ENCODE assay signal across 8 cellular contexts in the genomic region with DNA sequence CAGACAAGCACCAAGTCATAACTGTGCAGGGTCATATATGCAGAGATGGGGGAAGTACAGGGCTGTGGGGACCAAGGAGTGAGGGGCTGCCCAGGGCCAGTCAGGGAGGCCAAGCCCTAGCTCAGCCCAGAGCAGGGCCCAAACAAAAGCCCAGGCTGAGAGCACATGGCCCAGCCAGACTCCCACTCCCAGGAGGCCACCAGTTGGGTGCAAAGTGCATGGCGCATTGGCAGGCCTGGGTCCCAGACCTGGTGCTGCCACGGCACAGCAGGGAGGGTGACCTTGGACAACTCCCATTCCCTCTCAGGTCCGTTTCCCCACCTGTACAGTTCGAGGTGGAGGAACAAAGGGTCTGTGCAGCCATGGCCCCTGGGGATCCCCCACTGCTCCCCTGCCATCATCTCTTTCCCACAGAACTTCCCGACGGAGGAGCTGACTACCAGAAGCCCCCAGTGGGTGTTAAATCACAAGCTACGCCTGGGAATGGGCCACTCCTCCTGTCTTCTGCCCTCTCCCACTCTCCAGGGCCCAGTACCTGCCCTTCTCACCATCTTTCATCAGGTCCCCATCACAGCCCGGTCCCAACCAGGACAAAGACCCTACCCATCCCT. TPM values are rescaled to one million over a fixed set of nuclear protein-coding genes. Genes with fewer than 3 reads are reported as not detected.
A peak's percentile ranks its signal among the peaks of the same experiment; 100 is the strongest.
DNase-seq lines count a peak whose midpoint lies in the region; ATAC-seq, FAIRE-seq and TF ChIP-seq lines count a peak whose summit lies in the region.

No MANE protein-coding gene starts in this region.

- no peaks in the 10 kb centered on the region for H3K9me3 ChIP-seq in Caco-2
- no peaks in the 10 kb centered on the region for H3K9me3 ChIP-seq in iPS DF 6.9 (ENCODE audit: control insufficient read depth, insufficient read depth, low read length)
- no peaks in the 10 kb centered on the region for H3K9me3 ChIP-seq in small intestine (ENCODE audit: control insufficient read depth, low read depth)

- POLR2A ChIA-PET in Caco-2 (lab: Charles Lee) = interaction anchor here (0.6 to 1.6 kb wide), 2 partner anchors 27 to 1710 kb away, joined by 7 to 11 read pairs; a partner anchor contains a TSS

- H3K36me3 ChIP-seq in Caco-2 (ENCODE audit: control insufficient read depth, insufficient read depth, low read length) = peaks cover 5% of the 10 kb centered on the region
- H3K36me3 ChIP-seq in iPS DF 6.9 (ENCODE audit: control insufficient read depth, insufficient read depth, low read length) = no peaks in the 10 kb centered on the region
- no peaks in the 10 kb centered on the region for H3K36me3 ChIP-seq in small intestine (ENCODE audit: control insufficient read depth in 2 of 2, insufficient read depth in 2 of 2, low read length in 2 of 2)

- CTCF ChIA-PET in Caco-2 (lab: Charles Lee) = interaction anchor here (0.5 to 1.3 kb wide), 3 partner anchors 27 to 1560 kb away, joined by 3 to 7 read pairs (median 4); a partner anchor contains a TSS

- peaks cover 40% of the 10 kb centered on the region for H3K4me1 ChIP-seq in Caco-2
- peaks cover 4% of the 10 kb centered on the region; the same call in 1 of the 2 replicates for H3K4me1 ChIP-seq in iPS DF 6.9 (ENCODE audit: control insufficient read depth, insufficient read depth, low read length)
- H3K4me1 ChIP-seq in small intestine (ENCODE audit: control insufficient read depth in 2 of 2, insufficient read depth in 1 of 2, low read depth in 1 of 2, low read length in 1 of 2) = peaks cover 4 to 7% of the 10 kb centered on the region in 2 donors

- H3K27me3 ChIP-seq in Caco-2 (replicated peaks; ENCODE audit: control insufficient read depth, insufficient read depth, low read length) (no peaks in the 10 kb centered on the region), iPS DF 6.9 (ENCODE audit: control insufficient read depth, insufficient read depth, low read length) (no peaks in the 10 kb centered on the region), small intestine (ENCODE audit: control insufficient read depth in 2 of 2, insufficient read depth in 2 of 2, low read length in 2 of 2) (no peaks in the 10 kb centered on the region)

- peaks cover 17% of the 10 kb centered on the region for H3K4me1 Mint-ChIP-seq in Caco-2 (ENCODE audit: low read depth, unreplicated experiment)
- H3K4me1 Mint-ChIP-seq in activated T-helper 2 cell treated with anti-CD3 and anti-CD28 coated beads, Interferon-gamma antibody, Interleukin-2, Interleukin-4, amounts not matched to agents 10 μg/mL and 5 μg/mL and 100 μg/mL, durations not matched to agents 14 hours and 24 hours and 36 hours (ENCODE audit: low read depth) = peaks cover 12% of the 10 kb centered on the region

- no peak for FAIRE-seq in small intestine (lab: Jason Lieb, UNC)

- ATAC-seq in HG02981 (IDR thresholded peaks at IDR 0.05; ENCODE audit: unreplicated experiment) (peak; percentile 16), GM18861 (IDR thresholded peaks at IDR 0.05; ENCODE audit: unreplicated experiment) (no peak), GM18868 (IDR thresholded peaks at IDR 0.05; ENCODE audit: unreplicated experiment) (no peak)

- BruUV-seq in Caco-2 (replicated peaks; lab: Mats Ljungman, UMichigan) = TSS peak; percentile 46

- peak; percentile 58 to 60 for DNase-seq in Caco-2
- no peak for DNase-seq in activated T-helper 2 cell treated with anti-CD3 and anti-CD28 coated beads, Interferon-gamma antibody, Interleukin-2, Interleukin-4, amounts not matched to agents 10 μg/mL and 5 μg/mL and 100 μg/mL, durations not matched to agents 14 hours and 24 hours and 36 hours (ENCODE audit: low spot score)
- no peak for DNase-seq in iPS DF 6.9 (ENCODE audit: low read depth, low spot score)
- DNase-seq in small intestine = peak; percentile 67
- no peak for DNase-seq in NCI-H226

- no CpG with 5 or more reads among the region's 8 CpGs for WGBS in iPS DF 6.9 (ENCODE audit: insufficient coverage, insufficient read length)
- 5 to 23% (median 7%) methylated on average over 8 of the region's 8 CpGs for WGBS in small intestine, 3 donors

- peaks cover 32% of the 10 kb centered on the region for H3K36me3 Mint-ChIP-seq in Caco-2 (ENCODE audit: insufficient read depth, unreplicated experiment)
- H3K36me3 Mint-ChIP-seq in activated T-helper 2 cell treated with anti-CD3 and anti-CD28 coated beads, Interferon-gamma antibody, Interleukin-2, Interleukin-4, amounts not matched to agents 10 μg/mL and 5 μg/mL and 100 μg/mL, durations not matched to agents 14 hours and 24 hours and 36 hours (ENCODE audit: low read depth) = no peaks in the 10 kb centered on the region

- H3K27ac ChIP-seq in iPS DF 6.9 (ENCODE audit: low read length) = no peak overlapping the region
- peak overlapping the region; percentile 43 to 74 for H3K27ac ChIP-seq in small intestine (ENCODE audit: low read depth in 1 of 2, low read length in 1 of 2)

- H3K4me3 ChIP-seq in Caco-2 (ENCODE audit: low read depth, low read length) (peak overlapping the region; percentile 50), iPS DF 6.9 (ENCODE audit: low read length) (peak overlapping the region; percentile 80; the same call in 1 of the 2 replicates), small intestine (ENCODE audit: low read depth in 1 of 2, low read length in 2 of 2) (peak overlapping the region; percentile 55 to 89)

- peak overlapping the region; percentile 97 for H3K27ac Mint-ChIP-seq in Caco-2 (ENCODE audit: unreplicated experiment)
- peak overlapping the region; percentile 93 for H3K27ac Mint-ChIP-seq in activated T-helper 2 cell treated with anti-CD3 and anti-CD28 coated beads, Interferon-gamma antibody, Interleukin-2, Interleukin-4, amounts not matched to agents 10 μg/mL and 5 μg/mL and 100 μg/mL, durations not matched to agents 14 hours and 24 hours and 36 hours

- no peak for TF ChIP-seq CTCF in Caco-2 (IDR thresholded peaks at IDR 0.05; ENCODE audit: insufficient read depth in 1 of 2, low read depth in 1 of 2, low read length in 1 of 2, severe bottlenecking in 1 of 2, unreplicated experiment in 1 of 2)

- intact Hi-C loops in Caco-2 (cut with micrococcal nuclease; ENCODE audit: unreplicated experiment) = no loop called here
- intact Hi-C loops in activated T-helper 2 cell treated with anti-CD3 and anti-CD28 coated beads, Interferon-gamma antibody, Interleukin-2, Interleukin-4, amounts not matched to agents 10 μg/mL and 5 μg/mL and 100 μg/mL, durations not matched to agents 14 hours and 24 hours and 36 hours (cut with micrococcal nuclease) = no loop called here

- no peaks in the 10 kb centered on the region for H3K27me3 Mint-ChIP-seq in Caco-2 (ENCODE audit: insufficient read depth, unreplicated experiment)
- no peaks in the 10 kb centered on the region for H3K27me3 Mint-ChIP-seq in activated T-helper 2 cell treated with anti-CD3 and anti-CD28 coated beads, Interferon-gamma antibody, Interleukin-2, Interleukin-4, amounts not matched to agents 10 μg/mL and 5 μg/mL and 100 μg/mL, durations not matched to agents 14 hours and 24 hours and 36 hours (ENCODE audit: low read depth)

- no peaks in the 10 kb centered on the region for H3K9me3 Mint-ChIP-seq in Caco-2 (ENCODE audit: unreplicated experiment)
- H3K9me3 Mint-ChIP-seq in activated T-helper 2 cell treated with anti-CD3 and anti-CD28 coated beads, Interferon-gamma antibody, Interleukin-2, Interleukin-4, amounts not matched to agents 10 μg/mL and 5 μg/mL and 100 μg/mL, durations not matched to agents 14 hours and 24 hours and 36 hours = no peaks in the 10 kb centered on the region

- peak overlapping the region; percentile 100 for H3K4me3 Mint-ChIP-seq in Caco-2 (ENCODE audit: unreplicated experiment)
- H3K4me3 Mint-ChIP-seq in activated T-helper 2 cell treated with anti-CD3 and anti-CD28 coated beads, Interferon-gamma antibody, Interleukin-2, Interleukin-4, amounts not matched to agents 10 μg/mL and 5 μg/mL and 100 μg/mL, durations not matched to agents 14 hours and 24 hours and 36 hours (ENCODE audit: low read depth) = peak overlapping the region; percentile 92

RNA-seq across cellular contexts. Expression of a gene that starts 0.6 kb away (rescaled TPM):
- 81.8 and 102 TPM in 2 replicates for total RNA-seq in Caco-2 (2022)
- total RNA-seq in activated T-helper 2 cell treated with anti-CD3 and anti-CD28 coated beads, Interferon-gamma antibody, Interleukin-2, Interleukin-4, amounts not matched to agents 10 μg/mL and 5 μg/mL and 100 μg/mL, durations not matched to agents 14 hours and 24 hours and 36 hours = 54.9 and 56.6 TPM in 2 replicates
- 10 to 100 TPM; 53.2 to 87.8 (median 86.6) TPM for polyA plus RNA-seq in small intestine

RNA-seq across cellular contexts. Expression of a gene that starts 23.1 kb away (rescaled TPM):
- total RNA-seq in Caco-2 (2022) = 53.2 and 56.5 TPM in 2 replicates
- 57.1 and 57.7 TPM in 2 replicates for total RNA-seq in activated T-helper 2 cell treated with anti-CD3 and anti-CD28 coated beads, Interferon-gamma antibody, Interleukin-2, Interleukin-4, amounts not matched to agents 10 μg/mL and 5 μg/mL and 100 μg/mL, durations not matched to agents 14 hours and 24 hours and 36 hours
- 10 to 100 TPM in 1 of 3 donors, 1 to 10 TPM in 2; 6.5 to 14.7 (median 8.1) TPM for polyA plus RNA-seq in small intestine

RNA-seq across cellular contexts. Expression of a gene that starts 26.7 kb away (rescaled TPM):
- 61.1 and 74.6 TPM in 2 replicates for total RNA-seq in Caco-2 (2022)
- 50.5 and 52.7 TPM in 2 replicates for total RNA-seq in activated T-helper 2 cell treated with anti-CD3 and anti-CD28 coated beads, Interferon-gamma antibody, Interleukin-2, Interleukin-4, amounts not matched to agents 10 μg/mL and 5 μg/mL and 100 μg/mL, durations not matched to agents 14 hours and 24 hours and 36 hours
- polyA plus RNA-seq in small intestine = 10 to 100 TPM; 20.3 to 27.3 (median 24.6) TPM

Comparison
In these comparisons a context has a peak if more than half of its experiments do, and no peak if none do; other contexts are left out.
1. DNase-seq: peak in Caco-2 (2 of 2) and small intestine (single experiment); none in activated T-helper 2 cell treated with anti-CD3 and anti-CD28 coated beads, Interferon-gamma antibody, Interleukin-2, Interleukin-4, amounts not matched to agents 10 μg/mL and 5 μg/mL and 100 μg/mL, durations not matched to agents 14 hours and 24 hours and 36 hours (single experiment), iPS DF 6.9 (single experiment) and NCI-H226 (single experiment).
2. Peak in every context shown above with its lines, with median percentiles within 50 percentile points of each other: H3K4me3 ChIP-seq.